ENCODE assay signal across 8 cellular contexts in genomic region chr20:34907616-34908469, GRCh38. TPM values are rescaled to one million over a fixed set of nuclear protein-coding genes. Genes with fewer than 3 reads are reported as not detected.
A peak's percentile ranks its signal among the peaks of the same experiment; 100 is the strongest.
DNase-seq lines count a peak whose midpoint lies in the region; TF ChIP-seq lines count a peak whose summit lies in the region.

No MANE protein-coding gene starts in this region.

- no peaks in the 10 kb centered on the region for H3K36me3 ChIP-seq in thyroid gland

- 38 to 44% methylated on average over 7 of the region's 7 CpGs for WGBS in thyroid gland, 2 donors

- no peaks in the 10 kb centered on the region for H3K9me3 ChIP-seq in thyroid gland

- peak overlapping the region; percentile 46 to 60 (median 53) for H3K27ac ChIP-seq in thyroid gland

- H3K4me3 ChIP-seq in astrocyte of the spinal cord (ENCODE audit: low read depth, low read length) (no peak overlapping the region), thyroid gland (replicated peaks in 1 of 3) (no peak overlapping the region)

- intact Hi-C loops in thyroid gland (cut with DNase I), result no loop called here

- DNase-seq in COR-L47 (lab: John Stamatoyannopoulos, UW) (peak; percentile 26), NCI-H2029 treated with DMSO at 0.1 percent for 48 hours (lab: John Stamatoyannopoulos, UW) (peak; percentile 71), astrocyte of the spinal cord (ENCODE audit: low read depth, low spot score) (peak; percentile 84), iris pigment epithelial cell (ENCODE audit: low read depth) (peak; percentile 81), thyroid gland (peak; percentile 47 to 67), immature natural killer cell (no peak), activated T-cell treated with anti-CD3 and anti-CD28 coated beads for 4 hours (no peak)
- no peak for DNase-seq in activated CD4-positive, alpha-beta T cell treated with anti-CD3 and anti-CD28 coated beads for 4 hours

- no peak for TF ChIP-seq POLR2A in thyroid gland (IDR thresholded peaks at IDR 0.05)

- H3K9me3 Mint-ChIP-seq in immature natural killer cell, result no peaks in the 10 kb centered on the region

- H3K27me3 Mint-ChIP-seq in immature natural killer cell (ENCODE audit: low read depth in 3 of 3), result peaks cover 0 to 2% (median 0%) of the 10 kb centered on the region in 3 donors

- in situ Hi-C loops in astrocyte of the spinal cord (cut with HindIII; ENCODE audit: low sequenced_read_pairs), result no loop called here

- no peak overlapping the region for H3K4me3 Mint-ChIP-seq in immature natural killer cell

- TF ChIP-seq CTCF in astrocyte of the spinal cord (IDR thresholded peaks at IDR 0.05; ENCODE audit: low read depth, low read length) (no peak), thyroid gland (IDR thresholded peaks at IDR 0.05) (no peak)

- H3K36me3 Mint-ChIP-seq in immature natural killer cell, result no peaks in the 10 kb centered on the region

- H3K4me1 ChIP-seq in thyroid gland, result peaks cover 8 to 18% of the 10 kb centered on the region in 2 donors

- H3K27me3 ChIP-seq in thyroid gland, result no peaks in the 10 kb centered on the region

- no peaks in the 10 kb centered on the region for H3K4me1 Mint-ChIP-seq in immature natural killer cell

- no peak overlapping the region for H3K27ac Mint-ChIP-seq in immature natural killer cell

RNA-seq across cellular contexts. Expression of gene ACSS2, which starts 31.4 kb away (rescaled TPM):
- total RNA-seq in thyroid gland, result 10 to 100 TPM; 48.5 to 89.6 (median 68.1) TPM
- polyA plus RNA-seq in immature natural killer cell, result 1 to 10 TPM; 1.5 to 4.9 (median 3.5) TPM

RNA-seq across cellular contexts. Expression of gene GGT7, which starts 35.2 kb away (rescaled TPM):
- 10 to 100 TPM; 24.1 to 41.1 (median 37.6) TPM for total RNA-seq in thyroid gland
- 1 to 10 TPM in 1 of 3 donors, under 1 TPM in 2; 0.85 to 2.6 (median 0.94) TPM for polyA plus RNA-seq in immature natural killer cell

RNA-seq across cellular contexts. Expression of gene GSS, which starts 47.8 kb away (rescaled TPM):
- total RNA-seq in thyroid gland, result 10 to 100 TPM; 45.7 to 81.8 (median 62.4) TPM
- polyA plus RNA-seq in immature natural killer cell, result 10 to 100 TPM; 32.4 to 60.6 (median 45.7) TPM

RNA-seq across cellular contexts. Expression of gene MYH7B, which starts 47.8 kb away (rescaled TPM):
- total RNA-seq in thyroid gland, result 1 to 10 TPM in 3 of 4 donors, under 1 TPM in 1; 0.63 to 2.0 (median 1.4) TPM
- polyA plus RNA-seq in immature natural killer cell, result not detected

Comparison
In these comparisons a context has a peak if more than half of its experiments do, and no peak if none do; other contexts are left out.
1. DNase-seq: peak in COR-L47 (single experiment), NCI-H2029 treated with DMSO at 0.1 percent for 48 hours (single experiment), astrocyte of the spinal cord (single experiment), iris pigment epithelial cell (single experiment) and thyroid gland (2 of 2); none in immature natural killer cell (0 of 3), activated T-cell treated with anti-CD3 and anti-CD28 coated beads for 4 hours (single experiment) and activated CD4-positive, alpha-beta T cell treated with anti-CD3 and anti-CD28 coated beads for 4 hours (0 of 2).